8 cellular contexts compared by ENCODE assay signal in the genomic region with DNA sequence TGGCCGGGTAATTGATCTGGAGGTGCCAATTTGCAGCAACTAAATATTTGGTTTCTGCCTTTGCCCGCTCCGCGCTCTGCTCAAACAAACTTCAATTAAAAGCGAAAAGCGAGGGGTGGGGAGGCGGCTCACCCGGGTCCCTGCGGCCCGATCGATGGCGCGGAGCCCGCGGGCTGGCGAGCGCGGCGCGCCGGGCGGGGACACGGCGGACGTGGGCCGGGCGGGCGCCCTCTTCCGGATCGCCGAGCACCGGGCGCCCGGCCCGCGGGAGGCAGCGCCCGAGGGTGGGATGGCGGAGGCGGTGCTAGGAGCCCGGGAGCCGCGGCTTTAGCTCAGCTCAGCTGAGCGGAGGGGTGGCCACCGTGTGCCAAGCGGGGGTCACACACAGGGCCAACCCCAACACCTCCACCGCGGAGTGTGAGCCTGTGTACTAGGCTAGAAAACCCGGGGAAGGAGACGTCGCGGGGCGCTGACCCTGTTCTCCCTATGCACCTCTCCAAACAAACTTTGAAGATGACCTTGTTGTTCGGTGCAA. TPM values are rescaled to one million over a fixed set of nuclear protein-coding genes. Genes with fewer than 3 reads are reported as not detected.
DNase-seq lines count a peak whose midpoint lies in the region; ATAC-seq, FAIRE-seq and TF ChIP-seq lines count a peak whose summit lies in the region.

No MANE protein-coding gene starts in this region.

- peaks cover 0 to 11% (median 0%) of the 10 kb centered on the region in 5 donors for H3K36me3 Mint-ChIP-seq in naive thymus-derived CD4-positive, alpha-beta T cell

- H3K4me3 Mint-ChIP-seq in naive thymus-derived CD4-positive, alpha-beta T cell: peak overlapping the region; percentile 75 to 91 (median 84)

- POLR2A ChIA-PET in naive thymus-derived CD4-positive, alpha-beta T cell (lab: Charles Lee): no interaction called here

- H3K9me3 Mint-ChIP-seq in naive thymus-derived CD4-positive, alpha-beta T cell: no peaks in the 10 kb centered on the region

- H3K27ac ChIP-seq in esophagus muscularis mucosa (replicated peaks in 1 of 4) (peak overlapping the region; percentile 67 to 89 (median 85)), thyroid gland (peak overlapping the region in 1 of 3 donors; percentile 12)
- no peak overlapping the region for H3K27ac ChIP-seq in naive thymus-derived CD4-positive, alpha-beta T cell (ENCODE audit: low read depth, low read length)

- H3K4me3 ChIP-seq in esophagus muscularis mucosa (peak overlapping the region; percentile 59 to 69 (median 62)), thyroid gland (replicated peaks in 1 of 3) (peak overlapping the region in 2 of 3 donors; percentile 13 to 38)
- H3K4me3 ChIP-seq in naive thymus-derived CD4-positive, alpha-beta T cell (ENCODE audit: low read length): peak overlapping the region; percentile 27

- H3K4me1 ChIP-seq in esophagus muscularis mucosa: peaks cover 35 to 52% (median 49%) of the 10 kb centered on the region in 4 donors
- peaks cover 15 to 17% of the 10 kb centered on the region in 2 donors for H3K4me1 ChIP-seq in naive thymus-derived CD4-positive, alpha-beta T cell (ENCODE audit: control insufficient read depth in 2 of 2, insufficient read depth in 2 of 2, low read length in 2 of 2)
- H3K4me1 ChIP-seq in thyroid gland: peaks cover 28 to 42% of the 10 kb centered on the region in 2 donors

- no peak overlapping the region for H3K27ac Mint-ChIP-seq in naive thymus-derived CD4-positive, alpha-beta T cell

- no peaks in the 10 kb centered on the region for H3K9me3 ChIP-seq in esophagus muscularis mucosa
- no peaks in the 10 kb centered on the region for H3K9me3 ChIP-seq in naive thymus-derived CD4-positive, alpha-beta T cell (ENCODE audit: control insufficient read depth in 2 of 3, low read length in 3 of 3)
- H3K9me3 ChIP-seq in thyroid gland: no peaks in the 10 kb centered on the region

- TF ChIP-seq POLR2A in GM12891 (IDR thresholded peaks at IDR 0.05; ENCODE audit: low read depth, low read length) (no peak), esophagus muscularis mucosa (IDR thresholded peaks at IDR 0.05; ENCODE audit: low read depth) (no peak), thyroid gland (IDR thresholded peaks at IDR 0.05) (no peak)

- H3K4me1 Mint-ChIP-seq in naive thymus-derived CD4-positive, alpha-beta T cell: peaks cover 6 to 26% (median 18%) of the 10 kb centered on the region in 7 donors

- peak; percentile 66 for DNase-seq in 8988T
- DNase-seq in GM12891 (ENCODE audit: insufficient read length, low spot score): peak; percentile 56
- DNase-seq in NCI-H226: peak; percentile 48
- DNase-seq in activated T-cell treated with anti-CD3 and anti-CD28 coated beads for 1 hour (ENCODE audit: low read depth): peak; percentile 6
- no peak for DNase-seq in esophagus muscularis mucosa (ENCODE audit: extremely low spot score)
- DNase-seq in naive thymus-derived CD4-positive, alpha-beta T cell: peak in 5 of 9 donors; percentile 16 to 62 (median 28)
- peak; percentile 42 to 44 for DNase-seq in thyroid gland

- intact Hi-C loops in esophagus muscularis mucosa (cut with DNase I): no loop called here
- intact Hi-C loops in naive thymus-derived CD4-positive, alpha-beta T cell (cut with micrococcal nuclease): loop anchor here (2.0 to 5.0 kb wide), 3 partner anchors 48 to 78 kb away; a partner anchor contains a TSS
- intact Hi-C loops in thyroid gland (cut with DNase I): no loop called here

- TF ChIP-seq EP300 in esophagus muscularis mucosa (IDR thresholded peaks at IDR 0.05): no peak

- TF ChIP-seq CTCF in esophagus muscularis mucosa (IDR thresholded peaks at IDR 0.05) (peak; percentile 47 to 75 (median 67)), thyroid gland (IDR thresholded peaks at IDR 0.05) (peak in 3 of 6 experiments; percentile 42 to 58 (median 47))

- H3K36me3 ChIP-seq in esophagus muscularis mucosa: peaks cover 0 to 8% (median 4%) of the 10 kb centered on the region in 4 donors
- peaks cover 0 to 4% (median 0%) of the 10 kb centered on the region in 3 experiments for H3K36me3 ChIP-seq in naive thymus-derived CD4-positive, alpha-beta T cell (ENCODE audit: control insufficient read depth in 2 of 3, insufficient read depth in 3 of 3, low read length in 3 of 3)
- H3K36me3 ChIP-seq in thyroid gland: no peaks in the 10 kb centered on the region

- peaks cover 36 to 44% (median 42%) of the 10 kb centered on the region in 5 donors for H3K27me3 Mint-ChIP-seq in naive thymus-derived CD4-positive, alpha-beta T cell

- 8% methylated on average over 5 of the region's 54 CpGs for WGBS in esophagus muscularis mucosa
- 3 to 4% methylated on average over 22 to 26 of the region's 54 CpGs for WGBS in thyroid gland, 2 donors

- FAIRE-seq in GM12891 (lab: Jason Lieb, UNC): no peak

- peak; percentile 71 for ATAC-seq in naive thymus-derived CD4-positive, alpha-beta T cell
- no peak for ATAC-seq in HG02970 (IDR thresholded peaks at IDR 0.05; ENCODE audit: low FRiP score, unreplicated experiment)

- H3K27me3 ChIP-seq in esophagus muscularis mucosa (no peaks in the 10 kb centered on the region), thyroid gland (no peaks in the 10 kb centered on the region)
- peaks cover 0 to 11% of the 10 kb centered on the region in 2 donors for H3K27me3 ChIP-seq in naive thymus-derived CD4-positive, alpha-beta T cell (ENCODE audit: control insufficient read depth in 2 of 2, insufficient read depth in 2 of 2, low read length in 2 of 2)

- CTCF ChIA-PET in naive thymus-derived CD4-positive, alpha-beta T cell (lab: Charles Lee): interaction anchor here (0.8 kb wide), 1 partner anchor 423 kb away, joined by 4 read pairs; no protein-coding TSS in a partner anchor

TF ChIP-seq in GM12891, 5 proteins besides CTCF, POLR2A, EP300 and RAD21:
- peak; percentile 22 for TF ChIP-seq PAX5 (IDR thresholded peaks at IDR 0.05; ENCODE audit: insufficient read depth, low read length, severe bottlenecking)
- TF ChIP-seq SPI1 (IDR thresholded peaks at IDR 0.05; ENCODE audit: low read depth, low read length): no peak
- TF ChIP-seq POU2F2 (IDR thresholded peaks at IDR 0.05; ENCODE audit: low read depth, low read length): no peak
TF ChIP-seq in GM12891: peak in this region for 1.

RNA-seq across cellular contexts. Expression of a gene that starts 32.2 kb away (rescaled TPM):
- 24.3 TPM for polyA plus RNA-seq in GM12891 (2012; ENCODE audit: low read depth, missing spikeins)
- total RNA-seq in esophagus muscularis mucosa: 10 to 100 TPM; 50.3 to 68.8 (median 57.9) TPM
- total RNA-seq in naive thymus-derived CD4-positive, alpha-beta T cell: 10 to 100 TPM; 14.2 to 36.8 (median 29.8) TPM
- polyA plus RNA-seq in naive thymus-derived CD4-positive, alpha-beta T cell: 10 to 100 TPM; 16.9 to 27.6 TPM
- 100 to 1,000 TPM in 1 of 4 donors, 10 to 100 TPM in 3; 53.5 to 102 (median 72.9) TPM for total RNA-seq in thyroid gland

RNA-seq across cellular contexts. Expression of a gene that starts 41.9 kb away (rescaled TPM):
- polyA plus RNA-seq in GM12891 (2012; ENCODE audit: low read depth, missing spikeins): 97.0 TPM
- 10 to 100 TPM; 58.5 to 79.3 (median 65.1) TPM for total RNA-seq in esophagus muscularis mucosa
- total RNA-seq in naive thymus-derived CD4-positive, alpha-beta T cell: 100 to 1,000 TPM in 3 of 5 experiments, 10 to 100 TPM in 2; 59.5 to 136 (median 121) TPM
- polyA plus RNA-seq in naive thymus-derived CD4-positive, alpha-beta T cell: 10 to 100 TPM; 37.5 to 64.1 TPM
- total RNA-seq in thyroid gland: 10 to 100 TPM; 71.7 to 98.9 (median 85.2) TPM

RNA-seq across cellular contexts. Expression of a gene that starts 51.1 kb away (rescaled TPM):
- polyA plus RNA-seq in GM12891 (2012; ENCODE audit: low read depth, missing spikeins): not detected
- total RNA-seq in esophagus muscularis mucosa (10 to 100 TPM in 1 of 4 donors, 1 to 10 TPM in 3; 3.7 to 10.1 (median 6.3) TPM), thyroid gland (under 1 TPM in 2 of 4 donors, not detected in 2; 0.59 to 0.75 TPM)
- total RNA-seq in naive thymus-derived CD4-positive, alpha-beta T cell: under 1 TPM in 1 of 5 experiments, not detected in 4; 0.29 TPM
- polyA plus RNA-seq in naive thymus-derived CD4-positive, alpha-beta T cell: not detected

Comparison
In these comparisons a context has a peak if more than half of its experiments do, and no peak if none do; other contexts are left out.
1. intact Hi-C loops: an anchor here in naive thymus-derived CD4-positive, alpha-beta T cell (2.0 to 5.0 kb wide); none called in esophagus muscularis mucosa and thyroid gland.